In genomic region chr12:8396225-8397071, GRCh38 we compare ENCODE assay signal across 8 cellular contexts. TPM values are rescaled to one million over a fixed set of nuclear protein-coding genes. Genes with fewer than 3 reads are reported as not detected.
DNase-seq lines count a peak whose midpoint lies in the region; ATAC-seq, FAIRE-seq and TF ChIP-seq lines count a peak whose summit lies in the region.
"Not testable (repeated sequence)": the region's sequence is repeated elsewhere in the genome, so short reads cannot be mapped to it uniquely, and the experiment has no call there.

No MANE protein-coding gene starts in this region.

- intact Hi-C loops in kidney (cut with DNase I); gastrocnemius medialis (cut with DNase I; ENCODE audit: low total_unique reads); tibial artery (cut with DNase I; ENCODE audit: low total_unique reads): not testable (repeated sequence)

- in situ Hi-C loops in gastrocnemius medialis (cut with MboI; ENCODE audit: low sequenced_read_pairs in 4 of 4), result not testable (repeated sequence)

- H3K27me3 ChIP-seq in gastrocnemius medialis, tibial artery: not testable (repeated sequence)

- not testable (repeated sequence) for H3K9ac ChIP-seq in kidney (ENCODE audit: low read length in 2 of 2)

- ATAC-seq in gastrocnemius medialis, result not testable (repeated sequence)

- H3K9me3 ChIP-seq in kidney (ENCODE audit: control insufficient read depth in 1 of 2, low read length in 2 of 2); gastrocnemius medialis; tibial artery: not testable (repeated sequence)

- H3K27ac ChIP-seq in kidney (ENCODE audit: low read depth in 2 of 2, low read length in 2 of 2); gastrocnemius medialis; tibial artery: not testable (repeated sequence)

- H3K4me3 ChIP-seq in kidney (ENCODE audit: low read length in 2 of 2), result not testable (repeated sequence)
- H3K4me3 ChIP-seq in gastrocnemius medialis (peak overlapping the region; percentile 34 to 44 (median 36)), tibial artery (peak overlapping the region; percentile 41 to 48)

- TF ChIP-seq CTCF in kidney (IDR thresholded peaks at IDR 0.05; ENCODE audit: borderline replicate concordance, extremely low read depth, insufficient read depth) (peak; percentile 57), gastrocnemius medialis (IDR thresholded peaks at IDR 0.05 in 4 of 5, conservative IDR thresholded peaks at IDR 0.05 in 1 of 5) (peak in 2 of 5 experiments; percentile 33 to 56), tibial artery (IDR thresholded peaks at IDR 0.05) (peak; percentile 11 to 34)

- H3K4me1 ChIP-seq in kidney (ENCODE audit: control insufficient read depth in 1 of 2, insufficient read depth in 1 of 2, low read depth in 1 of 2, low read length in 2 of 2); gastrocnemius medialis; tibial artery: not testable (repeated sequence)

- not testable (repeated sequence) for FAIRE-seq in kidney (lab: Jason Lieb, UNC)

- DNase-seq in EL (peak; percentile 55), HuH-7 (ENCODE audit: low spot score) (peak; percentile 40), RKO (ENCODE audit: low spot score) (peak; percentile 12), dermis blood vessel endothelial cell (peak; percentile 56), kidney (peak; percentile 86)
- peak; percentile 93 for DNase-seq in activated CD8-positive, alpha-beta memory T cell treated with anti-CD3 and anti-CD28 coated beads, Interleukin-2, amount 50 U/mL, for 48 hours
- DNase-seq in gastrocnemius medialis, tibial artery: not testable (repeated sequence)

- not testable (repeated sequence) for H3K36me3 ChIP-seq in kidney (ENCODE audit: control insufficient read depth in 1 of 2, insufficient read depth in 2 of 2, low read length in 2 of 2); gastrocnemius medialis; tibial artery

- TF ChIP-seq POLR2A in gastrocnemius medialis (IDR thresholded peaks at IDR 0.05), result not testable (repeated sequence)

RNA-seq across cellular contexts. Expression of gene CLEC6A, which starts 59.3 kb away (rescaled TPM):
- not detected in 2 replicates for total RNA-seq in dermis blood vessel endothelial cell
- total RNA-seq in kidney, result not detected
- polyA plus RNA-seq in kidney (ENCODE audit: insufficient read depth, low read depth, low replicate concordance), result not detected
- total RNA-seq in gastrocnemius medialis, result not detected
